ENCODE assay signal across 3 cellular contexts in the genomic region with DNA sequence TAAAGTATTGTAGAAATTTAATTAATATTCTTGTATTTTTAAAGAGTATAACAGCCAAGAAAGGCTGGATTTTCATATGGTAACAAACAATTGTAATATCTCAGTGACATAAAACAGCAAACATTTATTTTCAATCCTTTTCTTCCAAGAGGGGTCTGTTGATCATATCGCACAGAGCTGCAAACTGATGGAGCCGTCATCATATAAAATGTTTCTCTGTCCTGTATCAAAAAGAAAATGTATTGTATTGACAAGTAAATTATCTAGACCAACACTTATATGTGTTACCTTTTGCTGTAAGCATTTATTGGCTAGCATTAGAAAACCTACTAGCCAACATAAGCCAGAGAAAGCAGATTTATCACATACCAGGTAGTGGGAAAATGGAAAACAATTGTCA.
"Had no signal": no experiment of that assay in that cellular context is flagged by ENCODE, and none has a peak within 500 bp of the region (broad histone marks: within the 10 kb centered on the region; RNA-seq: fewer than 3 reads in every experiment).

No MANE protein-coding gene starts in this region.

- H3K4me3 ChIP-seq: GM12878 had no signal

- DNase-seq: GDM1, GF-D8 had no signal
